Comparison of ENCODE assay signal across 8 cellular contexts in genomic region chr1:161201828-161202712, GRCh38. TPM values are rescaled to one million over a fixed set of nuclear protein-coding genes. Genes with fewer than 3 reads are reported as not detected.
DNase-seq lines count a peak whose midpoint lies in the region; ATAC-seq, FAIRE-seq and TF ChIP-seq lines count a peak whose summit lies in the region.

NDUFS2 (plus strand) TSS chr1:161202367; CDS start chr1:161202386, 19 bp downstream.

- no peak for TF ChIP-seq RAD21 in A549 (conservative IDR thresholded peaks at IDR 0.05 in 1 of 2, IDR thresholded peaks at IDR 0.05 in 1 of 2)

- POLR2A ChIA-PET in A549 (lab: Yijun Ruan, JAX), result interaction anchor here (0.5 to 1.8 kb wide), 17 partner anchors 8 to 187 kb away, joined by 3 to 23 read pairs (median 4); partner anchors contain the start of genes PPOX, SDHC, TOMM40L and UFC1

- FAIRE-seq in A549 (lab: Jason Lieb, UNC) (peak; percentile 61), TTC549 (lab: Jason Lieb, UNC) (peak; percentile 98)

- peaks cover 0 to 12% of the 10 kb centered on the region in 2 donors for H3K36me3 ChIP-seq in body of pancreas (replicated peaks in 1 of 2; ENCODE audit: insufficient read depth in 1 of 2, low read depth in 2 of 2)

- CTCF ChIA-PET in A549 (lab: Yijun Ruan, JAX), result interaction anchor here (0.6 to 18.8 kb wide), 10 partner anchors 9 to 182 kb away, joined by 3 to 319 read pairs (median 5); partner anchors contain the start of genes APOA2, FCER1G, PPOX and TOMM40L

- peak within 1 kb of the TSS; percentile 90 for H3K4me2 ChIP-seq in A549

- peak within 1 kb of the TSS; percentile 84 for H3K4me3 ChIP-seq in A549
- H3K4me3 ChIP-seq in body of pancreas, result peak within 1 kb of the TSS; percentile 64 to 66

- H3K27ac ChIP-seq in A549 (peak within 1 kb of the TSS; percentile 93), body of pancreas (peak within 1 kb of the TSS; percentile 88 to 96 (median 92))

- TF ChIP-seq CTCF in A549 (IDR thresholded peaks at IDR 0.05), result peak; percentile 34
- TF ChIP-seq CTCF in body of pancreas (IDR thresholded peaks at IDR 0.05), result no peak

- H3K4me1 ChIP-seq in A549, result peaks cover 29% of the 10 kb centered on the region
- H3K4me1 ChIP-seq in body of pancreas, result peaks cover 32% of the 10 kb centered on the region

- H3K27me3 ChIP-seq in body of pancreas, result no peaks in the 10 kb centered on the region

- peak; percentile 84 for TF ChIP-seq POLR2A in A549 (IDR thresholded peaks at IDR 0.05; ENCODE audit: low read length)
- TF ChIP-seq POLR2A in GM18526 (IDR thresholded peaks at IDR 0.05; ENCODE audit: extremely low read depth, insufficient read length), result peak; percentile 88
- TF ChIP-seq POLR2A in body of pancreas (IDR thresholded peaks at IDR 0.05), result peak; percentile 51 to 88 (median 85)

- intact Hi-C loops in body of pancreas (cut with DNase I), result no loop called here
- intact Hi-C loops in sciatic nerve (cut with DNase I), result no loop called here

- no peaks in the 10 kb centered on the region for H3K9me3 ChIP-seq in A549
- no peaks in the 10 kb centered on the region for H3K9me3 ChIP-seq in body of pancreas

- DNase-seq in A549 (ENCODE audit: low read depth in 1 of 2, low spot score in 1 of 2) (peak; percentile 94 to 99), NCI-H2107 treated with DMSO at 0.1 percent for 48 hours (lab: John Stamatoyannopoulos, UW; ENCODE audit: unreplicated experiment) (peak; percentile 98), body of pancreas (peak; percentile 98 to 99 (median 99)), iPS DF 19.7 (ENCODE audit: low read depth, low spot score) (peak; percentile 99), sciatic nerve (ENCODE audit: low spot score) (peak; percentile 98)

- TF ChIP-seq EP300 in A549 (IDR thresholded peaks at IDR 0.05), result no peak

- peak; percentile 95 to 98 for ATAC-seq in A549
- peak; percentile 97 for ATAC-seq in HG03066 (IDR thresholded peaks at IDR 0.05; ENCODE audit: low read depth, unreplicated experiment)
- ATAC-seq in body of pancreas, result peak; percentile 96
- ATAC-seq in sciatic nerve, result peak; percentile 95

- 5% methylated on average over 46 of the region's 53 CpGs for WGBS in A549 (ENCODE audit: missing lambda C conversion rate)
- WGBS in body of pancreas, 2 donors, result 2 to 4% methylated on average over 23 to 52 of the region's 53 CpGs

TF ChIP-seq in A549, 52 proteins besides CTCF, POLR2A, EP300 and RAD21 (continues in another document):
- TF ChIP-seq HOXB5 (CRISPR knock-in tag; IDR thresholded peaks at IDR 0.05) (0 out of 2 replicates have a peak, but pooled peaks have one; percentile 9), JUN (IDR thresholded peaks at IDR 0.05) (peak; percentile 60 to 89; a peak in 4 of 5 replicates), FOXS1 (CRISPR knock-in tag; IDR thresholded peaks at IDR 0.05) (no peak), POLR2AphosphoS2 (conservative IDR thresholded peaks at IDR 0.05; ENCODE audit: low read length) (no peak), RNF2 (IDR thresholded peaks at IDR 0.05; ENCODE audit: borderline replicate concordance, low read depth) (no peak), HOXA7 (CRISPR knock-in tag; IDR thresholded peaks at IDR 0.05) (no peak), BHLHE40 (IDR thresholded peaks at IDR 0.05; ENCODE audit: low read depth, low read length) (no peak), HOXB13 (CRISPR knock-in tag; IDR thresholded peaks at IDR 0.05; ENCODE audit: low read depth) (no peak), SREBF2 (IDR thresholded peaks at IDR 0.05) (no peak), TFCP2L1 (CRISPR knock-in tag; IDR thresholded peaks at IDR 0.05) (no peak), FOSL2 (IDR thresholded peaks at IDR 0.05) (no peak), FOSL2 (CRISPR knock-in tag; IDR thresholded peaks at IDR 0.05) (no peak), CBX2 (IDR thresholded peaks at IDR 0.05; ENCODE audit: borderline replicate concordance, low read depth) (no peak), MYC (IDR thresholded peaks at IDR 0.05; ENCODE audit: borderline replicate concordance, low read length) (0 out of 2 replicates have a peak, but pooled peaks have one; percentile 29), NR3C1 (IDR thresholded peaks at IDR 0.05) (no peak), HDAC2 (IDR thresholded peaks at IDR 0.05) (no peak), PBX3 (IDR thresholded peaks at IDR 0.05) (0 out of 2 replicates have a peak, but pooled peaks have one; percentile 20), CHD2 (IDR thresholded peaks at IDR 0.05; ENCODE audit: low read length, partially characterized antibody) (no peak), MAZ (IDR thresholded peaks at IDR 0.05; ENCODE audit: borderline replicate concordance, low read depth, low read length) (no peak), NFE2L2 (conservative IDR thresholded peaks at IDR 0.05; ENCODE audit: low read length) (no peak), CHD4 (IDR thresholded peaks at IDR 0.05; ENCODE audit: borderline replicate concordance) (no peak), REST (IDR thresholded peaks at IDR 0.05) (no peak), RCOR1 (IDR thresholded peaks at IDR 0.05; ENCODE audit: low read depth, low read length) (no peak), JUNB (IDR thresholded peaks at IDR 0.05) (no peak), HEYL (CRISPR knock-in tag; IDR thresholded peaks at IDR 0.05) (no peak), GATA3 (IDR thresholded peaks at IDR 0.05; ENCODE audit: borderline replicate concordance) (no peak), E2F6 (IDR thresholded peaks at IDR 0.05; ENCODE audit: borderline replicate concordance, low read depth) (peak; percentile 44; the same call in 1 of the 2 replicates), NPAS2 (CRISPR knock-in tag; IDR thresholded peaks at IDR 0.05; ENCODE audit: borderline replicate concordance) (no peak), EHMT2 (IDR thresholded peaks at IDR 0.05; ENCODE audit: low read depth) (no peak; the same call in 1 of the 2 replicates), ELK1 (IDR thresholded peaks at IDR 0.05; ENCODE audit: low read depth, low read length) (no peak)

RNA-seq across cellular contexts. Expression of gene NDUFS2, which starts in this region (rescaled TPM):
- polyA plus RNA-seq in A549 (2011; rRNA removed) (125 and 144 TPM in 2 replicates), A549 (2017; fragmentation: RNase III; extraction: RNeasy Plus Mini Kit Qiagen cat#74134 plus additional on column Dnase treatment) (142 to 145 TPM (median 142 TPM) in 3 replicates)
- 128 and 142 TPM in 2 replicates for polyA plus RNA-seq in A549 (2012; cell fraction: cytosol; rRNA removed)
- polyA plus RNA-seq in A549 (2012; cell fraction: nucleus; rRNA removed), result 69.3 and 95.2 TPM in 2 replicates
- 187 and 207 TPM in 2 replicates for polyA minus RNA-seq in A549 (2011; rRNA and poly(A)+ RNA removed)
- total RNA-seq in body of pancreas (10 to 100 TPM; 46.4 to 67.2 TPM), sciatic nerve (76.5 TPM)

Comparison
In these comparisons a context has a peak if more than half of its experiments do, and no peak if none do; other contexts are left out.
1. Peak in every context shown above with its lines: DNase-seq, ATAC-seq, H3K4me3 ChIP-seq and H3K27ac ChIP-seq.